Comparison of ENCODE assay signal across 14 cellular contexts in the genomic region with DNA sequence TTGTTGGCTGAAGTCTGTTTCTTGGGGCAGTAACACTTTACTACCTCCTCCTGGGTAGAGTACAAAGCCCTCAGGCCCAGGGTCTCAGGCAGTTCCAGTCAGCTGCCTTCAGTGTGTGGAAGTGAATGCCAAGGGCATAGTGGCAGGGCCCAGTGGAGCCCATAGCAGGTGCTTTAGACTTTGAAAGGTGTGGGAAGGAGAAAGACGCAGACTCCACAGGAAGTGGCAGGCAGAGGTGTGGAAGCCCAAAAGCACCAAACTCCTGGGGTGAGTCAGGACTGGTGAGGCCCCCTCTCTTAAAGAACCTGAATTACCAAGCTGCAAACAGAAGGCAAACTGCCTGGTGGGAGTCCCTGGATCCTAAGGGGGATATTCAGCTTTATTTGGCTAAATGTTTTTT.
"Had no signal": no experiment of that assay in that cellular context is flagged by ENCODE, and none has a peak within 500 bp of the region (broad histone marks: within the 10 kb centered on the region; RNA-seq: fewer than 3 reads in every experiment).

No MANE protein-coding gene starts in this region.

- H3K27ac ChIP-seq: esophagus squamous epithelium, psoas muscle, SJCRH30, spleen had no signal

- H3K27me3 ChIP-seq: esophagus squamous epithelium, SJCRH30 had no signal

- DNase-seq: activated CD4-positive, alpha-beta T cell treated with anti-CD3 and anti-CD28 coated beads for 1 hour; activated naive CD8-positive, alpha-beta T cell treated with anti-CD3 and anti-CD28 coated beads for 36 hours; esophagus squamous epithelium; foreskin fibroblast; left colon; mammary epithelial cell; mucosa of descending colon; psoas muscle; SJCRH30; spleen; T-helper 9 cell had no signal

- H3K4me1 ChIP-seq: esophagus squamous epithelium, psoas muscle, spleen had no signal

- ATAC-seq: left colon, mucosa of descending colon, psoas muscle, sciatic nerve had no signal

- H3K27ac Mint-ChIP-seq: activated naive CD8-positive, alpha-beta T cell treated with anti-CD3 and anti-CD28 coated beads for 36 hours; nephron had no signal

- H3K36me3 Mint-ChIP-seq: activated naive CD8-positive, alpha-beta T cell treated with anti-CD3 and anti-CD28 coated beads for 36 hours had no signal

- H3K36me3 ChIP-seq: esophagus squamous epithelium, spleen had no signal

- H3K4me3 ChIP-seq: esophagus squamous epithelium, mucosa of descending colon, psoas muscle, SJCRH30, spleen had no signal

- FAIRE-seq: urothelium cell line had no signal

- H3K9me3 ChIP-seq: esophagus squamous epithelium, mucosa of descending colon, psoas muscle had no signal

- H3K4me3 Mint-ChIP-seq: activated naive CD8-positive, alpha-beta T cell treated with anti-CD3 and anti-CD28 coated beads for 36 hours; nephron had no signal

- H3K4me1 Mint-ChIP-seq: activated naive CD8-positive, alpha-beta T cell treated with anti-CD3 and anti-CD28 coated beads for 36 hours; nephron had no signal
